In genomic region chr17:27070836-27071235, GRCh38 we compare ENCODE assay signal across 20 cellular contexts.
A peak's percentile ranks its signal among the peaks of the same experiment; 100 is the strongest.
DNase-seq lines count a peak whose midpoint lies in the region; ATAC-seq, FAIRE-seq and TF ChIP-seq lines count a peak whose summit lies in the region.
"Had no signal": no experiment of that assay in that cellular context is flagged by ENCODE, and none has a peak within 500 bp of the region (broad histone marks: within the 10 kb centered on the region; RNA-seq: fewer than 3 reads in every experiment).

No MANE protein-coding gene starts in this region.

- H3K4me2 ChIP-seq in SK-N-SH (no peak overlapping the region), K562 (ENCODE audit: insufficient read depth, low read length) (no peak overlapping the region)
- H3K4me2 ChIP-seq: A549, BLaER1 had no signal

- 0% methylated on average over 1 of the region's 1 CpG for WGBS in SK-N-SH (ENCODE audit: low lambda C conversion rate)
- 86% methylated on average over 1 of the region's 1 CpG for WGBS in K562 (ENCODE audit: insufficient coverage, low coverage, missing lambda C conversion rate)
- WGBS in prostate gland = 41% methylated on average over 1 of the region's 1 CpG

- no peak for FAIRE-seq in K562 (lab: Jason Lieb, UNC)
- FAIRE-seq: A549, D721Med, G401.6, GM12891, GM19239 had no signal

- no TSS peak for BruUV-seq in K562 (replicated peaks; lab: Mats Ljungman, UMichigan)

- TF ChIP-seq POLR2A in K562 (conservative IDR thresholded peaks at IDR 0.05) (no peak), prostate gland (IDR thresholded peaks at IDR 0.05) (no peak)

- H3K27me3 ChIP-seq in SK-N-SH (ENCODE audit: insufficient read depth) = no peaks in the 10 kb centered on the region
- H3K27me3 ChIP-seq in AG04450 (ENCODE audit: control insufficient read depth, insufficient read depth, low read length) = no peaks in the 10 kb centered on the region
- H3K27me3 ChIP-seq in K562 (ENCODE audit: control insufficient read depth in 2 of 2, insufficient read depth in 2 of 2, low read length in 2 of 2) = no peaks in the 10 kb centered on the region
- no peaks in the 10 kb centered on the region for H3K27me3 ChIP-seq in prostate gland (replicated peaks; ENCODE audit: insufficient read depth)
- H3K27me3 ChIP-seq: BE2C, BLaER1 had no signal

- no peaks in the 10 kb centered on the region for H3K9me1 ChIP-seq in K562 (ENCODE audit: control insufficient read depth, insufficient read depth, low read length)

- H3F3A ChIP-seq in SK-N-SH (replicated peaks; ENCODE audit: insufficient read depth) = no peaks in the 10 kb centered on the region

- intact Hi-C loops in K562 (cut with micrococcal nuclease) = no loop called here
- intact Hi-C loops in prostate gland (cut with DNase I) = no loop called here

- TF ChIP-seq EP300 in SK-N-SH (IDR thresholded peaks at IDR 0.05; ENCODE audit: borderline replicate concordance in 1 of 2, low read depth in 1 of 2, low read length in 1 of 2) (no peak), K562 (IDR thresholded peaks at IDR 0.05; ENCODE audit: low read length) (no peak)

- POLR2A ChIA-PET in SK-N-SH (lab: Yijun Ruan, JAX) (no interaction called here), AG04450 (lab: Yijun Ruan, JAX) (no interaction called here), K562 (lab: Yijun Ruan, JAX) (interaction anchor here (0.8 to 2.0 kb wide), 3 partner anchors 9 to 18 kb away, joined by 3 to 6 read pairs (median 3); no protein-coding TSS in a partner anchor)

- H4K20me1 ChIP-seq in SK-N-SH (ENCODE audit: insufficient read depth) = peaks cover 6% of the 10 kb centered on the region; the same call in 1 of the 2 replicates
- no peaks in the 10 kb centered on the region for H4K20me1 ChIP-seq in K562 (replicated peaks; ENCODE audit: control insufficient read depth, insufficient read depth, low read length)
- H4K20me1 ChIP-seq: BLaER1 had no signal

- H3K9ac ChIP-seq in SK-N-SH (no peak overlapping the region), K562 (ENCODE audit: insufficient read depth in 1 of 2, low read depth in 2 of 2, low read length in 2 of 2) (no peak overlapping the region)
- H3K9ac ChIP-seq: BLaER1 had no signal

- DNase-seq in SK-N-SH (no peak), AG04450 (ENCODE audit: low read depth, low spot score) (no peak), K562 (ENCODE audit: extremely low read depth in 1 of 4, low spot score in 3 of 4) (no peak), prostate gland (ENCODE audit: low spot score) (no peak)
- DNase-seq: BE2C; C1 segment of cervical spinal cord; Caco-2; Calu3; CD4-positive, alpha-beta T cell; CD8-positive, alpha-beta T cell; DMS79 treated with DMSO at 0.1 percent for 48 hours; GF-D8 had no signal

- H3K9me2 ChIP-seq in SK-N-SH = no peaks in the 10 kb centered on the region

- in situ Hi-C loops in K562 (cut with MboI) = no loop called here

- ATAC-seq in SK-N-SH treated with all-trans-retinoic acid at 6 μM for 48 hours = no peak
- no peak for ATAC-seq in K562
- ATAC-seq: A549; CD8-positive, alpha-beta T cell had no signal

- H3K9me3 ChIP-seq in SK-N-SH (no peaks in the 10 kb centered on the region), AG04450 (ENCODE audit: control insufficient read depth, insufficient read depth, low read length) (peaks cover 10% of the 10 kb centered on the region; the same call in 1 of the 2 replicates), K562 (replicated peaks; ENCODE audit: control insufficient read depth, insufficient read depth, low read depth, low read length) (no peaks in the 10 kb centered on the region), prostate gland (no peaks in the 10 kb centered on the region)
- H3K9me3 ChIP-seq: A549, BE2C, BLaER1, Caco-2 had no signal

- H3K4me1 ChIP-seq in SK-N-SH (ENCODE audit: control insufficient read depth in 1 of 2, insufficient read depth in 2 of 2, low read depth in 1 of 2, low read length in 1 of 2) = peaks cover 0 to 3% of the 10 kb centered on the region in 2 experiments; a peak in 1 of 4 replicates
- H3K4me1 ChIP-seq in K562 (replicated peaks in 1 of 2; ENCODE audit: control insufficient read depth in 2 of 2, insufficient read depth in 2 of 2, low read length in 2 of 2) = no peaks in the 10 kb centered on the region; a peak in 1 of 5 replicates
- no peaks in the 10 kb centered on the region for H3K4me1 ChIP-seq in prostate gland (replicated peaks)
- H3K4me1 ChIP-seq: A549, BE2C, BLaER1, Caco-2 had no signal

- peaks cover 90 to 91% of the 10 kb centered on the region in 2 experiments for H3K36me3 ChIP-seq in SK-N-SH (replicated peaks in 1 of 2; ENCODE audit: control insufficient read depth in 1 of 2, insufficient read depth in 2 of 2, low read length in 1 of 2)
- H3K36me3 ChIP-seq in K562 (ENCODE audit: control insufficient read depth, insufficient read depth, low read length) = peaks cover 86% of the 10 kb centered on the region
- H3K36me3 ChIP-seq in prostate gland = no peaks in the 10 kb centered on the region
- H3K36me3 ChIP-seq: BE2C, BLaER1 had no signal

- H3K27ac ChIP-seq in SK-N-SH (ENCODE audit: low read depth in 2 of 2, low read length in 1 of 2) (no peak overlapping the region), AG04450 (ENCODE audit: low read depth, low read length) (peak overlapping the region; percentile 11), K562 (ENCODE audit: extremely low read depth, low read depth, low read length) (no peak overlapping the region), prostate gland (no peak overlapping the region)
- H3K27ac ChIP-seq: 22Rv1, A549, BLaER1 had no signal

- H2AFZ ChIP-seq in SK-N-SH (ENCODE audit: low read depth) (no peak overlapping the region), K562 (ENCODE audit: low read depth, low read length) (no peak overlapping the region)

- H3K4me3 ChIP-seq in SK-N-SH (ENCODE audit: low read depth in 2 of 2, low read length in 1 of 2) = no peak overlapping the region
- H3K4me3 ChIP-seq in AG04450 (ENCODE audit: low read depth, low read length) = no peak overlapping the region
- no peak overlapping the region for H3K4me3 ChIP-seq in K562
- H3K4me3 ChIP-seq in prostate gland = no peak overlapping the region
- H3K4me3 ChIP-seq: A549, BLaER1 had no signal

- TF ChIP-seq RAD21 in SK-N-SH (IDR thresholded peaks at IDR 0.05; ENCODE audit: low read length) (no peak), K562 (CRISPR knock-in tag; conservative IDR thresholded peaks at IDR 0.05 in 1 of 2, IDR thresholded peaks at IDR 0.05 in 1 of 2) (no peak)

- CTCF ChIA-PET in SK-N-SH (lab: Yijun Ruan, JAX) = interaction anchor here (0.7 kb wide), 1 partner anchor 370 kb away, joined by 3 read pairs; no protein-coding TSS in a partner anchor
- CTCF ChIA-PET in AG04450 (lab: Charles Lee) = no interaction called here
- CTCF ChIA-PET in K562 (lab: Yijun Ruan, JAX; ENCODE audit: low intra/inter-chr PET ratio) = no interaction called here

- no peaks in the 10 kb centered on the region; the same call in none of the 2 replicates for H3K79me2 ChIP-seq in SK-N-SH (ENCODE audit: insufficient read depth)
- H3K79me2 ChIP-seq in K562 (ENCODE audit: control insufficient read depth, insufficient read depth, low read length) = no peaks in the 10 kb centered on the region

- TF ChIP-seq CTCF in SK-N-SH (IDR thresholded peaks at IDR 0.05) (peak; percentile 12; the same call in 1 of the 2 replicates), AG04450 (IDR thresholded peaks at IDR 0.05; ENCODE audit: low read depth, low read length) (no peak), K562 (IDR thresholded peaks at IDR 0.05 in 2 of 3, conservative IDR thresholded peaks at IDR 0.05 in 1 of 3; ENCODE audit: insufficient read depth in 2 of 3, low read depth in 1 of 3, low read length in 3 of 3) (peak; percentile 8 to 33 (median 18); a peak in 1 of 6 replicates), prostate gland (IDR thresholded peaks at IDR 0.05) (no peak)

TF ChIP-seq in SK-N-SH, 30 proteins besides CTCF, POLR2A, EP300 and RAD21 (continues in another document):
- no peak for TF ChIP-seq IRF3 (IDR thresholded peaks at IDR 0.05; ENCODE audit: low read depth, low read length)
- no peak for TF ChIP-seq CHD2 (IDR thresholded peaks at IDR 0.05; ENCODE audit: low read length, partially characterized antibody)
- no peak for TF ChIP-seq RFX5 (IDR thresholded peaks at IDR 0.05; ENCODE audit: low read length)

TF ChIP-seq in SK-N-SH treated with all-trans-retinoic acid at 6 μM for 48 hours, 23 proteins besides CTCF, POLR2A, EP300 and RAD21 (continues in another document):
- no peak for TF ChIP-seq PATZ1 (CRISPR knock-in tag; IDR thresholded peaks at IDR 0.05; ENCODE audit: borderline replicate concordance)
- TF ChIP-seq OSR1 (CRISPR knock-in tag; IDR thresholded peaks at IDR 0.05) = no peak
- TF ChIP-seq ZNF70 (CRISPR knock-in tag; IDR thresholded peaks at IDR 0.05) = no peak

TF ChIP-seq in K562, 482 proteins besides CTCF, POLR2A, EP300 and RAD21 (continues in another document):
- TF ChIP-seq ELK3 (CRISPR knock-in tag; IDR thresholded peaks at IDR 0.05) (no peak), ZNF165 (CRISPR knock-in tag; IDR thresholded peaks at IDR 0.05; ENCODE audit: borderline replicate concordance) (no peak), NUFIP1 (IDR thresholded peaks at IDR 0.05; ENCODE audit: partially characterized antibody) (no peak), NR2C1 (IDR thresholded peaks at IDR 0.05) (peak; percentile 70), NR2C1 (tag; IDR thresholded peaks at IDR 0.05) (peak; percentile 73), NR2C2 (CRISPR knock-in tag; IDR thresholded peaks at IDR 0.05) (no peak), NR2C2 (tag; IDR thresholded peaks at IDR 0.05) (peak; percentile 51; the same call in 1 of the 2 replicates), POLR2AphosphoS5 (IDR thresholded peaks at IDR 0.05; ENCODE audit: control insufficient read depth, insufficient read depth, low read depth, low read length) (peak; percentile 25; the same call in 1 of the 2 replicates), MCM7 (IDR thresholded peaks at IDR 0.05) (no peak), SIN3B (IDR thresholded peaks at IDR 0.05; ENCODE audit: low read depth) (no peak), CHD2 (IDR thresholded peaks at IDR 0.05; ENCODE audit: low read depth, low read length) (no peak)

Comparison
In these comparisons a context has a peak if more than half of its experiments do, and no peak if none do; other contexts are left out.
1. CTCF ChIP-seq: peak in SK-N-SH (single experiment) and K562 (3 of 3); none in AG04450 (single experiment) and prostate gland (0 of 4).
2. Of the 27 proteins assayed by ChIP-seq in both K562 and SK-N-SH: peak only in K562: POLR2AphosphoS5; only in SK-N-SH: none; in both: CTCF; in neither: 25.